ENCODE assay signal across 1 cellular context in genomic region chr1:167628754-167629515, GRCh38.
TF ChIP-seq lines count a peak whose summit lies in the region.

No MANE protein-coding gene starts in this region.

TF ChIP-seq in SK-N-SH, 30 proteins besides CTCF, POLR2A, EP300 and RAD21 (continued from another document):
- TF ChIP-seq REST (IDR thresholded peaks at IDR 0.05; ENCODE audit: low read depth, low read length) (no peak), GABPA (IDR thresholded peaks at IDR 0.05; ENCODE audit: low read depth) (no peak), NRF1 (IDR thresholded peaks at IDR 0.05; ENCODE audit: low read depth, low read length) (no peak), NFIC (IDR thresholded peaks at IDR 0.05; ENCODE audit: borderline replicate concordance) (no peak), FOSL2 (IDR thresholded peaks at IDR 0.05; ENCODE audit: borderline replicate concordance, low read depth) (no peak)
